ENCODE assay signal across 1 cellular context in genomic region chr1:231528175-231529029, GRCh38.
TF ChIP-seq lines count a peak whose summit lies in the region.

TSS of gene TSNAX (plus strand) at chr1:231528669. CDS start at chr1:231528811, 142 bp downstream.

TF ChIP-seq in GM12878, 131 proteins besides CTCF, POLR2A, EP300 and RAD21 (continued from another document and continues in another):
- TF ChIP-seq PKNOX1 (IDR thresholded peaks at IDR 0.05), result peak; percentile 24; the same call in 1 of the 2 replicates
- TF ChIP-seq FOXK2 (IDR thresholded peaks at IDR 0.05), result no peak
- no peak for TF ChIP-seq SUPT20H (IDR thresholded peaks at IDR 0.05; ENCODE audit: borderline replicate concordance, control insufficient read depth, low read depth, low read length)
- TF ChIP-seq TBL1XR1 (IDR thresholded peaks at IDR 0.05; ENCODE audit: low read depth, low read length), result peak; percentile 28; the same call in 1 of the 2 replicates
- TF ChIP-seq STAT3 (IDR thresholded peaks at IDR 0.05; ENCODE audit: low read depth, low read length), result no peak
- TF ChIP-seq E2F8 (IDR thresholded peaks at IDR 0.05; ENCODE audit: low read depth, partially characterized antibody), result no peak
- TF ChIP-seq NFXL1 (IDR thresholded peaks at IDR 0.05; ENCODE audit: borderline replicate concordance), result no peak
- peak; percentile 54 for TF ChIP-seq MEF2B (IDR thresholded peaks at IDR 0.05; ENCODE audit: partially characterized antibody, poor library complexity, severe bottlenecking)
- 0 out of 4 replicates have a peak, but pooled peaks of 1 of the 2 experiments have one; percentile 23 for TF ChIP-seq IKZF2 (IDR thresholded peaks at IDR 0.05)
- peak; percentile 71 for TF ChIP-seq TARDBP (IDR thresholded peaks at IDR 0.05; ENCODE audit: borderline replicate concordance)
- TF ChIP-seq NR2F1 (conservative IDR thresholded peaks at IDR 0.05), result 0 out of 2 replicates have a peak, but pooled peaks have one; percentile 57
- TF ChIP-seq SMC3 (IDR thresholded peaks at IDR 0.05; ENCODE audit: borderline replicate concordance, low read length), result no peak
- TF ChIP-seq HCFC1 (IDR thresholded peaks at IDR 0.05; ENCODE audit: low read length), result peak; percentile 94
- no peak for TF ChIP-seq YBX1 (IDR thresholded peaks at IDR 0.05)
- TF ChIP-seq, protein P1, sequence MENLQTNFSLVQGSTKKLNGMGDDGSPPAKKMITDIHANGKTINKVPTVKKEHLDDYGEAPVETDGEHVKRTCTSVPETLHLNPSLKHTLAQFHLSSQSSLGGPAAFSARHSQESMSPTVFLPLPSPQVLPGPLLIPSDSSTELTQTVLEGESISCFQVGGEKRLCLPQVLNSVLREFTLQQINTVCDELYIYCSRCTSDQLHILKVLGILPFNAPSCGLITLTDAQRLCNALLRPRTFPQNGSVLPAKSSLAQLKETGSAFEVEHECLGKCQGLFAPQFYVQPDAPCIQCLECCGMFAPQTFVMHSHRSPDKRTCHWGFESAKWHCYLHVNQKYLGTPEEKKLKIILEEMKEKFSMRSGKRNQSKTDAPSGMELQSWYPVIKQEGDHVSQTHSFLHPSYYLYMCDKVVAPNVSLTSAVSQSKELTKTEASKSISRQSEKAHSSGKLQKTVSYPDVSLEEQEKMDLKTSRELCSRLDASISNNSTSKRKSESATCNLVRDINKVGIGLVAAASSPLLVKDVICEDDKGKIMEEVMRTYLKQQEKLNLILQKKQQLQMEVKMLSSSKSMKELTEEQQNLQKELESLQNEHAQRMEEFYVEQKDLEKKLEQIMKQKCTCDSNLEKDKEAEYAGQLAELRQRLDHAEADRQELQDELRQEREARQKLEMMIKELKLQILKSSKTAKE (IDR thresholded peaks at IDR 0.05; ENCODE audit: low read depth, poor library complexity, severe bottlenecking), result no peak
- no peak for TF ChIP-seq PRDM15 (CRISPR knock-in tag; IDR thresholded peaks at IDR 0.05)
- peak; percentile 83 for TF ChIP-seq RELB (IDR thresholded peaks at IDR 0.05; ENCODE audit: low read depth)
- TF ChIP-seq KDM1A (IDR thresholded peaks at IDR 0.05; ENCODE audit: borderline replicate concordance), result no peak
- no peak for TF ChIP-seq PBX3 (IDR thresholded peaks at IDR 0.05; ENCODE audit: insufficient replicate concordance, low read depth, low read length)
- no peak for TF ChIP-seq SRF (IDR thresholded peaks at IDR 0.05; ENCODE audit: low read depth in 2 of 2, low read length in 2 of 2)
- 0 out of 2 replicates have a peak, but pooled peaks have one; percentile 25 for TF ChIP-seq CHD1 (IDR thresholded peaks at IDR 0.05; ENCODE audit: low read depth, low read length)
- TF ChIP-seq ZNF24 (IDR thresholded peaks at IDR 0.05), result no peak
- no peak for TF ChIP-seq RBBP5 (conservative IDR thresholded peaks at IDR 0.05)
- no peak for TF ChIP-seq ZNF384 (IDR thresholded peaks at IDR 0.05; ENCODE audit: borderline replicate concordance, low read depth, low read length)
- no peak for TF ChIP-seq EZH2 (IDR thresholded peaks at IDR 0.05; ENCODE audit: borderline replicate concordance, control insufficient read depth, low read depth, low read length)
- peak; percentile 86; the same call in 1 of the 2 replicates for TF ChIP-seq NBN (IDR thresholded peaks at IDR 0.05)
- peak; percentile 91 for TF ChIP-seq PML (IDR thresholded peaks at IDR 0.05; ENCODE audit: low read length)
- TF ChIP-seq, protein P2, sequence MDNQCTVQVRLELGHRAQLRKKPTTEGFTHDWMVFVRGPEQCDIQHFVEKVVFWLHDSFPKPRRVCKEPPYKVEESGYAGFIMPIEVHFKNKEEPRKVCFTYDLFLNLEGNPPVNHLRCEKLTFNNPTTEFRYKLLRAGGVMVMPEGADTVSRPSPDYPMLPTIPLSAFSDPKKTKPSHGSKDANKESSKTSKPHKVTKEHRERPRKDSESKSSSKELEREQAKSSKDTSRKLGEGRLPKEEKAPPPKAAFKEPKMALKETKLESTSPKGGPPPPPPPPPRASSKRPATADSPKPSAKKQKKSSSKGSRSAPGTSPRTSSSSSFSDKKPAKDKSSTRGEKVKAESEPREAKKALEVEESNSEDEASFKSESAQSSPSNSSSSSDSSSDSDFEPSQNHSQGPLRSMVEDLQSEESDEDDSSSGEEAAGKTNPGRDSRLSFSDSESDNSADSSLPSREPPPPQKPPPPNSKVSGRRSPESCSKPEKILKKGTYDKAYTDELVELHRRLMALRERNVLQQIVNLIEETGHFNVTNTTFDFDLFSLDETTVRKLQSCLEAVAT (IDR thresholded peaks at IDR 0.05), result peak; percentile 11; the same call in 1 of the 2 replicates
- TF ChIP-seq MXI1 (IDR thresholded peaks at IDR 0.05; ENCODE audit: low read depth, low read length), result peak; percentile 57
- no peak for TF ChIP-seq JUNB (IDR thresholded peaks at IDR 0.05)
- TF ChIP-seq, protein P3, sequence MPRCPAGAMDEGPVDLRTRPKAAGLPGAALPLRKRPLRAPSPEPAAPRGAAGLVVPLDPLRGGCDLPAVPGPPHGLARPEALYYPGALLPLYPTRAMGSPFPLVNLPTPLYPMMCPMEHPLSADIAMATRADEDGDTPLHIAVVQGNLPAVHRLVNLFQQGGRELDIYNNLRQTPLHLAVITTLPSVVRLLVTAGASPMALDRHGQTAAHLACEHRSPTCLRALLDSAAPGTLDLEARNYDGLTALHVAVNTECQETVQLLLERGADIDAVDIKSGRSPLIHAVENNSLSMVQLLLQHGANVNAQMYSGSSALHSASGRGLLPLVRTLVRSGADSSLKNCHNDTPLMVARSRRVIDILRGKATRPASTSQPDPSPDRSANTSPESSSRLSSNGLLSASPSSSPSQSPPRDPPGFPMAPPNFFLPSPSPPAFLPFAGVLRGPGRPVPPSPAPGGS (IDR thresholded peaks at IDR 0.05; ENCODE audit: borderline replicate concordance, insufficient read depth, low read depth, low read length, poor library complexity, severe bottlenecking), result no peak
- no peak for TF ChIP-seq BMI1 (IDR thresholded peaks at IDR 0.05; ENCODE audit: borderline replicate concordance)
- TF ChIP-seq KLF5 (IDR thresholded peaks at IDR 0.05; ENCODE audit: partially characterized antibody), result peak; percentile 88
- TF ChIP-seq ZNF592 (IDR thresholded peaks at IDR 0.05), result peak; percentile 82
- TF ChIP-seq SP1 (IDR thresholded peaks at IDR 0.05; ENCODE audit: low read depth, low read length), result peak; percentile 63
- no peak for TF ChIP-seq CBX5 (IDR thresholded peaks at IDR 0.05; ENCODE audit: low read depth)
- TF ChIP-seq HDAC2 (IDR thresholded peaks at IDR 0.05), result no peak
- TF ChIP-seq LARP7 (IDR thresholded peaks at IDR 0.05), result peak; percentile 93
- no peak for TF ChIP-seq ZSCAN29 (IDR thresholded peaks at IDR 0.05)
- no peak for TF ChIP-seq HDAC6 (IDR thresholded peaks at IDR 0.05; ENCODE audit: unreplicated experiment)
